13 cellular contexts compared by ENCODE assay signal in genomic region chr11:61367406-61367805, GRCh38.
"Had no signal": no experiment of that assay in that cellular context is flagged by ENCODE, and none has a peak within 500 bp of the region (broad histone marks: within the 10 kb centered on the region; RNA-seq: fewer than 3 reads in every experiment).

No MANE protein-coding gene starts in this region.

- H3K4me3 ChIP-seq: cardiac muscle cell, heart left ventricle, testis had no signal

- H3K27ac ChIP-seq: cardiac muscle cell, epithelial cell of prostate, neutrophil had no signal

- H3K9me3 ChIP-seq: heart left ventricle, neutrophil, testis had no signal

- ATAC-seq: heart left ventricle, natural killer cell, right cardiac atrium had no signal

- H3K27me3 ChIP-seq: cardiac muscle cell, heart left ventricle, neutrophil, testis had no signal

- DNase-seq: activated CD4-positive, alpha-beta T cell treated with anti-CD3 and anti-CD28 coated beads, Interleukin-2, amount 50 U/mL, for 48 hours; activated CD4-positive, CD25-positive, alpha-beta regulatory T cell treated with anti-CD3 and anti-CD28 coated beads, Interleukin-2, amount 50 U/mL, for 72 hours; activated effector memory CD4-positive, alpha-beta T cell treated with Interleukin-2 at 50 U/mL for 16 hours; immature natural killer cell; mesenchymal stem cell; natural killer cell; right cardiac atrium; T-helper 2 cell; testis had no signal
